In the genomic region with DNA sequence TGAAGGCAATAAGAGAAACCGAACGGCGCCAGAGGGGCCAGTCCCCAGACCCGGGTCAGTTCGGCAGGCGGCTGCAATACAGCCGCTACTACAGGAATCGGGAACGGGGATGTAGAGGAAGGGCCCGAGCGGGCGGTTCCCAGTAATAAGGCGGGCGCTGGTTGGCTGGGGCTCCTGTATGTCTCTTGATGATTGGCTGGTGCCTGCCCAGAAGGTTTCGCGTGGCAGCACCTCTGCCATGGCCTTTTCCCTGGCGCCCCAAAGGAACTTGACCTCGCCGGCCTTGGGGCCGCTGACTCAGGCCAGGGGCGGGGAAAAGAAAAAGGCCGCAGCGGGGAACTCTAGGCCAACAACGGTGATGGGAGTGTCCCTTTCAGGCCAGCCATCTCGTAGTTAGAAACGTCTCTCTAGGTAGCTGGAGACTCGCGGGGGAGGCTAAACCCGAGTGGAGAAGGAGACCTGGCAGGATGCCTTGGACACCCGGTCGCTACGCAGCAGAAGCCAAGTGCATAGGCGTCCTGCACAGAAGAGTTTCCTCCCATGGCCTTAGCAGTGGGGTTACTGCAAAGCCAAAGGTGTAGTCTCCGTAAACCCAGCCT, we compare ENCODE assay signal across 8 cellular contexts. TPM values are rescaled to one million over a fixed set of nuclear protein-coding genes. Genes with fewer than 3 reads are reported as not detected.
DNase-seq lines count a peak whose midpoint lies in the region; ATAC-seq and TF ChIP-seq lines count a peak whose summit lies in the region.

A gene with protein sequence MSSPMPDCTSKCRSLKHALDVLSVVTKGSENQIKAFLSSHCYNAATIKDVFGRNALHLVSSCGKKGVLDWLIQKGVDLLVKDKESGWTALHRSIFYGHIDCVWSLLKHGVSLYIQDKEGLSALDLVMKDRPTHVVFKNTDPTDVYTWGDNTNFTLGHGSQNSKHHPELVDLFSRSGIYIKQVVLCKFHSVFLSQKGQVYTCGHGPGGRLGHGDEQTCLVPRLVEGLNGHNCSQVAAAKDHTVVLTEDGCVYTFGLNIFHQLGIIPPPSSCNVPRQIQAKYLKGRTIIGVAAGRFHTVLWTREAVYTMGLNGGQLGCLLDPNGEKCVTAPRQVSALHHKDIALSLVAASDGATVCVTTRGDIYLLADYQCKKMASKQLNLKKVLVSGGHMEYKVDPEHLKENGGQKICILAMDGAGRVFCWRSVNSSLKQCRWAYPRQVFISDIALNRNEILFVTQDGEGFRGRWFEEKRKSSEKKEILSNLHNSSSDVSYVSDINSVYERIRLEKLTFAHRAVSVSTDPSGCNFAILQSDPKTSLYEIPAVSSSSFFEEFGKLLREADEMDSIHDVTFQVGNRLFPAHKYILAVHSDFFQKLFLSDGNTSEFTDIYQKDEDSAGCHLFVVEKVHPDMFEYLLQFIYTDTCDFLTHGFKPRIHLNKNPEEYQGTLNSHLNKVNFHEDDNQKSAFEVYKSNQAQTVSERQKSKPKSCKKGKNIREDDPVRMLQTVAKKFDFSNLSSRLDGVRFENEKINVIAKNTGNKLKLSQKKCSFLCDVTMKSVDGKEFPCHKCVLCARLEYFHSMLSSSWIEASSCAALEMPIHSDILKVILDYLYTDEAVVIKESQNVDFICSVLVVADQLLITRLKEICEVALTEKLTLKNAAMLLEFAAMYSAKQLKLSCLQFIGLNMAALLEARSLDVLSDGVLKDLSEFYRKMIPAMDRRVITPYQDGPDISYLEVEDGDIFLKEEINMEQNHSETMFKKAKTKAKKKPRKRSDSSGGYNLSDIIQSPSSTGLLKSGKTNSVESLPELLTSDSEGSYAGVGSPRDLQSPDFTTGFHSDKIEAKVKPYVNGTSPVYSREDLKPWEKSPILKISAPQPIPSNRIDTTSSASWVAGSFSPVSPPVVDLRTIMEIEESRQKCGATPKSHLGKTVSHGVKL (N-terminal part only) (minus strand): TSS at position 111 of the 599 bp plus-strand sequence. CDS start 7,258 bp downstream, outside the sequence.

- TF ChIP-seq CTCF in AG10803 (conservative IDR thresholded peaks at IDR 0.05; ENCODE audit: low read length) (no peak), kidney epithelial cell (IDR thresholded peaks at IDR 0.05; ENCODE audit: insufficient read depth, low read length, poor library complexity, severe bottlenecking) (no peak)

- DNase-seq in AG10803 (ENCODE audit: low read depth) = peak; percentile 95
- peak; percentile 89 for DNase-seq in NCI-H460 (ENCODE audit: extremely low read depth, low read depth)
- DNase-seq in activated CD4-positive, CD25-positive, alpha-beta regulatory T cell treated with anti-CD3 and anti-CD28 coated beads, Interleukin-2, amount 50 U/mL, for 72 hours = peak; percentile 93
- DNase-seq in cerebellar nuclear complex (lab: John Stamatoyannopoulos, UW) = peak; percentile 13 to 65
- peak; percentile 69 for DNase-seq in kidney epithelial cell (ENCODE audit: low read depth)
- peak; percentile 76 to 91 for DNase-seq in stimulated activated CD4-positive, alpha-beta T cell treated with anti-CD3 and anti-CD28 coated beads, Interleukin-1b, Interleukin-23, amount 100 ng/mL, for 1 hour (ENCODE audit: low read depth in 2 of 2)

- no peaks in the 10 kb centered on the region for H3K36me3 ChIP-seq in kidney epithelial cell (ENCODE audit: control insufficient read depth, insufficient read depth, low read length)

- H3K27me3 ChIP-seq in kidney epithelial cell (ENCODE audit: control insufficient read depth, insufficient read depth, low read length) = no peaks in the 10 kb centered on the region

- peak within 1 kb of the TSS; percentile 87 for H3K4me3 ChIP-seq in AG10803 (ENCODE audit: low read length)
- peak within 1 kb of the TSS; percentile 58 for H3K4me3 ChIP-seq in kidney epithelial cell (ENCODE audit: low read depth, low read length)

- ATAC-seq in GM19043 (IDR thresholded peaks at IDR 0.05; ENCODE audit: low read depth, unreplicated experiment) (peak; percentile 80), HG03378 (IDR thresholded peaks at IDR 0.05; ENCODE audit: unreplicated experiment) (peak; percentile 86)

RNA-seq across cellular contexts. Expression of the gene that starts here (rescaled TPM):
- total RNA-seq in NCI-H460 (2014; rRNA removed; shearing (Covaris generic)) = 57.0 and 62.9 TPM in 2 replicates
- polyA plus RNA-seq in NCI-H460 (2014; cell fraction: nucleus; rRNA removed) = 34.5 and 62.6 TPM in 2 replicates
- total RNA-seq in kidney epithelial cell = 37.9 and 42.6 TPM in 2 replicates

Comparison
In these comparisons a context has a peak if more than half of its experiments do, and no peak if none do; other contexts are left out.
1. Peak in every context shown above with its lines: DNase-seq, ATAC-seq and H3K4me3 ChIP-seq.
2. DNase-seq: peak in every context shown above with its lines; median percentile 95 in AG10803; 93 in activated CD4-positive, CD25-positive, alpha-beta regulatory T cell treated with anti-CD3 and anti-CD28 coated beads, Interleukin-2, amount 50 U/mL, for 72 hours; 89 in NCI-H460; 84 in stimulated activated CD4-positive, alpha-beta T cell treated with anti-CD3 and anti-CD28 coated beads, Interleukin-1b, Interleukin-23, amount 100 ng/mL, for 1 hour; 69 in kidney epithelial cell; 39 in cerebellar nuclear complex.